9 cellular contexts compared by ENCODE assay signal in genomic region chr3:13046569-13047279, GRCh38. TPM values are rescaled to one million over a fixed set of nuclear protein-coding genes. Genes with fewer than 3 reads are reported as not detected.
DNase-seq lines count a peak whose midpoint lies in the region; ATAC-seq lines count a peak whose summit lies in the region.
"Had no signal": no experiment of that assay in that cellular context is flagged by ENCODE, and none has a peak within 500 bp of the region (broad histone marks: within the 10 kb centered on the region; RNA-seq: fewer than 3 reads in every experiment).

No MANE protein-coding gene starts in this region.

- no peak overlapping the region for H2AK5ac ChIP-seq in mesendoderm (ENCODE audit: low read length)

- H3K4me2 ChIP-seq in mesendoderm (ENCODE audit: low read length) = no peak overlapping the region

- H3K23ac ChIP-seq in mesendoderm (ENCODE audit: low read length) = no peak overlapping the region

- no peak overlapping the region for H3K4me3 ChIP-seq in mesendoderm (ENCODE audit: low read length)
- H3K4me3 ChIP-seq: heart left ventricle had no signal

- H4K8ac ChIP-seq in mesendoderm (ENCODE audit: low read depth, low read length) = no peak overlapping the region

- no peak overlapping the region for H4K5ac ChIP-seq in mesendoderm (ENCODE audit: low read length)

- no peak overlapping the region for H3K4ac ChIP-seq in mesendoderm (ENCODE audit: low read depth, low read length)

- no CpG with 5 or more reads among the region's 15 CpGs for WGBS in mesendoderm (ENCODE audit: extremely low coverage, insufficient coverage, low lambda C conversion rate)

- no peaks in the 10 kb centered on the region for H3K9me3 Mint-ChIP-seq in natural killer cell treated with Interleukin-12 subunit alpha and Interleukin-12 subunit beta and Interleukin-15 and Interleukin-18, amount 100 ng/mL, for 72 hours

- no peak overlapping the region for H3K27ac ChIP-seq in mesendoderm (ENCODE audit: low read depth, low read length)
- H3K27ac ChIP-seq: heart left ventricle had no signal

- no peaks in the 10 kb centered on the region for H3K79me2 ChIP-seq in mesendoderm (ENCODE audit: control insufficient read depth, insufficient read depth, low read length)

- no peaks in the 10 kb centered on the region for H3K36me3 Mint-ChIP-seq in natural killer cell treated with Interleukin-12 subunit alpha and Interleukin-12 subunit beta and Interleukin-15 and Interleukin-18, amount 100 ng/mL, for 72 hours

- H2BK5ac ChIP-seq in mesendoderm (ENCODE audit: low read length) = no peak overlapping the region

- peak; percentile 27 for ATAC-seq in GM18909 (IDR thresholded peaks at IDR 0.05; ENCODE audit: poor library complexity, unreplicated experiment)
- peak; percentile 29 for ATAC-seq in GM21825 (IDR thresholded peaks at IDR 0.05; ENCODE audit: unreplicated experiment)
- peak; percentile 19 for ATAC-seq in HG03571 (IDR thresholded peaks at IDR 0.05; ENCODE audit: unreplicated experiment)
- no peak for ATAC-seq in natural killer cell treated with Interleukin-12 subunit alpha and Interleukin-12 subunit beta and Interleukin-15 and Interleukin-18, amount 100 ng/mL, for 72 hours
- ATAC-seq in left lobe of liver = no peak

- no peak overlapping the region for H3K18ac ChIP-seq in mesendoderm (ENCODE audit: low read length)

- no peak overlapping the region for H3K4me3 Mint-ChIP-seq in natural killer cell treated with Interleukin-12 subunit alpha and Interleukin-12 subunit beta and Interleukin-15 and Interleukin-18, amount 100 ng/mL, for 72 hours

- no peak overlapping the region for H3K56ac ChIP-seq in mesendoderm (ENCODE audit: low read length)

- no peak overlapping the region for H2BK120ac ChIP-seq in mesendoderm (ENCODE audit: low read depth, low read length)

- no peaks in the 10 kb centered on the region for H3K79me1 ChIP-seq in mesendoderm (ENCODE audit: low read length)

- H3K9ac ChIP-seq in mesendoderm (ENCODE audit: low read length) = no peak overlapping the region

- no peaks in the 10 kb centered on the region for H3K36me3 ChIP-seq in mesendoderm (ENCODE audit: control insufficient read depth, insufficient read depth, low read length)
- H3K36me3 ChIP-seq: heart left ventricle had no signal

- DNase-seq in natural killer cell treated with Interleukin-12 subunit alpha and Interleukin-12 subunit beta and Interleukin-15 and Interleukin-18, amount 100 ng/mL, for 72 hours (ENCODE audit: low spot score) = no peak
- no peak for DNase-seq in left lobe of liver (ENCODE audit: low spot score)
- DNase-seq in mesendoderm = no peak
- no peak for DNase-seq in SIG-M5 (lab: John Stamatoyannopoulos, UW)
- DNase-seq: activated CD4-positive, alpha-beta T cell treated with anti-CD3 and anti-CD28 coated beads, Interleukin-2, amount 50 U/mL, for 1 hour had no signal

- no peak overlapping the region for H2BK15ac ChIP-seq in mesendoderm (replicated peaks; ENCODE audit: low read depth)

- no peaks in the 10 kb centered on the region for H3K4me1 ChIP-seq in mesendoderm (ENCODE audit: control insufficient read depth, low read depth, low read length)

- H3K27me3 Mint-ChIP-seq in natural killer cell treated with Interleukin-12 subunit alpha and Interleukin-12 subunit beta and Interleukin-15 and Interleukin-18, amount 100 ng/mL, for 72 hours = no peaks in the 10 kb centered on the region

- H3K4me1 Mint-ChIP-seq in natural killer cell treated with Interleukin-12 subunit alpha and Interleukin-12 subunit beta and Interleukin-15 and Interleukin-18, amount 100 ng/mL, for 72 hours (ENCODE audit: low read depth in 2 of 2) = peaks cover 17 to 40% of the 10 kb centered on the region in 2 donors

- H3K27ac Mint-ChIP-seq in natural killer cell treated with Interleukin-12 subunit alpha and Interleukin-12 subunit beta and Interleukin-15 and Interleukin-18, amount 100 ng/mL, for 72 hours = peak overlapping the region; percentile 10 to 36

- no peaks in the 10 kb centered on the region for H3K27me3 ChIP-seq in mesendoderm (ENCODE audit: insufficient read depth, low read length, poor library complexity)
- H3K27me3 ChIP-seq: heart left ventricle had no signal

RNA-seq across cellular contexts. Expression of gene IQSEC1, which starts 26.5 kb away (rescaled TPM):
- total RNA-seq in natural killer cell treated with Interleukin-12 subunit alpha and Interleukin-12 subunit beta and Interleukin-15 and Interleukin-18, amount 100 ng/mL, for 72 hours = 10 to 100 TPM; 93.7 to 95.8 TPM
- 58.7 TPM for total RNA-seq in left lobe of liver
- 17.2 TPM for polyA plus RNA-seq in mesendoderm (2013, experiment 1 of 2)
- polyA plus RNA-seq in mesendoderm (2013, experiment 2 of 2) = 17.2 TPM

Comparison
In these comparisons a context has a peak if more than half of its experiments do, and no peak if none do; other contexts are left out.
1. ATAC-seq: peak in GM18909 (single experiment), GM21825 (single experiment) and HG03571 (single experiment); none in natural killer cell treated with Interleukin-12 subunit alpha and Interleukin-12 subunit beta and Interleukin-15 and Interleukin-18, amount 100 ng/mL, for 72 hours (0 of 2) and left lobe of liver (single experiment).